Comparison of ENCODE assay signal across 15 cellular contexts in the genomic region with DNA sequence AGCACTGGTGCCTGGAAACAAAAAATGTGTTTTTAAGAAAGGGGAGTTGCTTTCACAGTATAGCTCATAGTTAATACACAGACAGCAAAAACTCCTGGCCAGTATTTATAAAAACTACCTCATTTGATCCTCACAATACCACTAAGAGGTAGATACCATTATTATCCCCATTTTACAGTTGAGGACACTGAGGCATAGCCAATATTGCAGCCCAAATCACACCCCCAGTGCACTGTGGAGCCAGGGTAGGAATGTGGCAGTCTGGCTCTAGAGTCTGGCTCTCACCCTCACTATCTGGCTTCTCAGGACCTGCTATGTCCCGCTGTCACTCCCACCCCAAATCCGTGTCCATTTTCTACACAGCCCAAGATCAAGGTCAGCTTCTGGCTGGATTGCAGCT. TPM values are rescaled to one million over a fixed set of nuclear protein-coding genes. Genes with fewer than 3 reads are reported as not detected.
A peak's percentile ranks its signal among the peaks of the same experiment; 100 is the strongest.
DNase-seq lines count a peak whose midpoint lies in the region; ATAC-seq lines count a peak whose summit lies in the region.
"Had no signal": no experiment of that assay in that cellular context is flagged by ENCODE, and none has a peak within 500 bp of the region (broad histone marks: within the 10 kb centered on the region; RNA-seq: fewer than 3 reads in every experiment).

No MANE protein-coding gene starts in this region.

- no peaks in the 10 kb centered on the region for H3K36me3 ChIP-seq in CD4-positive, CD25-positive, alpha-beta regulatory T cell (ENCODE audit: control insufficient read depth, insufficient read depth, low read length)
- no peaks in the 10 kb centered on the region for H3K36me3 ChIP-seq in subcutaneous abdominal adipose tissue (ENCODE audit: control insufficient read depth in 5 of 5, insufficient read depth in 5 of 5, low read length in 5 of 5)
- H3K36me3 ChIP-seq: Peyer's patch had no signal

- H3K27me3 Mint-ChIP-seq in CD4-positive, CD25-positive, alpha-beta regulatory T cell = peaks cover 18% of the 10 kb centered on the region
- H3K27me3 Mint-ChIP-seq in T-helper 17 cell = peaks cover 5% of the 10 kb centered on the region

- peak overlapping the region in 1 of 3 donors; percentile 48 for H3K27ac Mint-ChIP-seq in CD4-positive, CD25-positive, alpha-beta regulatory T cell
- peak overlapping the region; percentile 60 for H3K27ac Mint-ChIP-seq in T-helper 17 cell

- no peaks in the 10 kb centered on the region for H3K9me3 ChIP-seq in CD4-positive, CD25-positive, alpha-beta regulatory T cell (ENCODE audit: control insufficient read depth in 2 of 2, low read length in 2 of 2)
- no peaks in the 10 kb centered on the region for H3K9me3 ChIP-seq in T-helper 17 cell (ENCODE audit: control insufficient read depth, low read length, poor library complexity, severe bottlenecking)
- no peaks in the 10 kb centered on the region for H3K9me3 ChIP-seq in subcutaneous abdominal adipose tissue (ENCODE audit: control insufficient read depth in 5 of 5, low read length in 5 of 5)
- H3K9me3 ChIP-seq: Peyer's patch had no signal

- H3K4me1 Mint-ChIP-seq in CD4-positive, CD25-positive, alpha-beta regulatory T cell = peaks cover 0 to 23% (median 5%) of the 10 kb centered on the region in 4 donors
- peaks cover 7% of the 10 kb centered on the region for H3K4me1 Mint-ChIP-seq in T-helper 17 cell

- peaks cover 0 to 2% (median 0%) of the 10 kb centered on the region in 7 donors for H3K9me3 Mint-ChIP-seq in CD4-positive, CD25-positive, alpha-beta regulatory T cell
- H3K9me3 Mint-ChIP-seq: H9, naive B cell had no signal

- no peak for DNase-seq in CD4-positive, CD25-positive, alpha-beta regulatory T cell
- DNase-seq in T-helper 17 cell (no peak), 8988T (no peak), cerebellar cortex (ENCODE audit: low spot score) (no peak), DMS 273 (lab: John Stamatoyannopoulos, UW; ENCODE audit: unreplicated experiment) (no peak)
- DNase-seq: activated CD4-positive, alpha-beta T cell treated with anti-CD3 and anti-CD28 coated beads, Interleukin-2, amount 50 U/mL, for 1 hour; activated naive CD4-positive, alpha-beta T cell treated with Interleukin-2 at 50 U/mL for 16 hours; aorta; H9; naive B cell; NCI-H1436; Peyer's patch; stimulated activated naive CD8-positive, alpha-beta T cell treated with anti-CD3 and anti-CD28 coated beads, Interleukin-15, Interleukin-2, amounts not matched to agents 100 U/mL and 50 U/mL, for 24 hours had no signal

- H3K36me3 Mint-ChIP-seq in CD4-positive, CD25-positive, alpha-beta regulatory T cell = no peaks in the 10 kb centered on the region
- peaks cover 2% of the 10 kb centered on the region for H3K36me3 Mint-ChIP-seq in T-helper 17 cell (ENCODE audit: low read depth)
- H3K36me3 Mint-ChIP-seq: naive B cell had no signal

- H3K27me3 ChIP-seq in CD4-positive, CD25-positive, alpha-beta regulatory T cell (ENCODE audit: control insufficient read depth, insufficient read depth, low read length) = peaks cover 6% of the 10 kb centered on the region
- H3K27me3 ChIP-seq in layer of hippocampus (ENCODE audit: control insufficient read depth, insufficient read depth, low read length) = no peaks in the 10 kb centered on the region
- H3K27me3 ChIP-seq in subcutaneous abdominal adipose tissue (ENCODE audit: control insufficient read depth in 5 of 5, insufficient read depth in 4 of 5, low read length in 5 of 5) = no peaks in the 10 kb centered on the region
- H3K27me3 ChIP-seq: Peyer's patch had no signal

- H3K4me3 Mint-ChIP-seq in CD4-positive, CD25-positive, alpha-beta regulatory T cell = peak overlapping the region; percentile 21 to 74 (median 46)
- H3K4me3 Mint-ChIP-seq in T-helper 17 cell = no peak overlapping the region

- no peak overlapping the region for H3K4me3 ChIP-seq in CD4-positive, CD25-positive, alpha-beta regulatory T cell (ENCODE audit: low read depth, low read length)
- H3K4me3 ChIP-seq in subcutaneous abdominal adipose tissue (ENCODE audit: low read depth in 1 of 5, low read length in 5 of 5) = no peak overlapping the region
- H3K4me3 ChIP-seq: Peyer's patch had no signal

- no peak overlapping the region for H3K9ac ChIP-seq in subcutaneous abdominal adipose tissue (ENCODE audit: low read length in 5 of 5)

- H3K27ac ChIP-seq in CD4-positive, CD25-positive, alpha-beta regulatory T cell (ENCODE audit: insufficient read depth, low read length, poor library complexity, severe bottlenecking) = no peak overlapping the region
- H3K27ac ChIP-seq in layer of hippocampus (ENCODE audit: low read depth, low read length) (peak overlapping the region; percentile 91), subcutaneous abdominal adipose tissue (ENCODE audit: low read depth, low read length) (peak overlapping the region; percentile 89)

- peaks cover 7% of the 10 kb centered on the region for H3K4me1 ChIP-seq in CD4-positive, CD25-positive, alpha-beta regulatory T cell (ENCODE audit: control insufficient read depth, insufficient read depth, low read length, poor library complexity, severe bottlenecking)
- peaks cover 9 to 38% (median 37%) of the 10 kb centered on the region in 5 donors for H3K4me1 ChIP-seq in subcutaneous abdominal adipose tissue (ENCODE audit: control insufficient read depth in 5 of 5, insufficient read depth in 5 of 5, low read length in 5 of 5)

- ATAC-seq in CD4-positive, CD25-positive, alpha-beta regulatory T cell (ENCODE audit: low read depth in 2 of 2) = no peak
- ATAC-seq in T-helper 17 cell = no peak
- ATAC-seq: stimulated activated naive CD8-positive, alpha-beta T cell treated with anti-CD3 and anti-CD28 coated beads, Interleukin-15, Interleukin-2, amounts not matched to agents 100 U/mL and 50 U/mL, for 24 hours had no signal

RNA-seq across cellular contexts. Expression of a gene that starts 2.6 kb away (rescaled TPM):
- total RNA-seq in CD4-positive, CD25-positive, alpha-beta regulatory T cell = 2.3 TPM
- polyA plus RNA-seq in CD4-positive, CD25-positive, alpha-beta regulatory T cell = under 1 TPM in 2 of 4 donors, not detected in 2; 0.22 to 0.30 TPM
- under 1 TPM; 0.39 to 0.47 TPM for total RNA-seq in T-helper 17 cell
